32 cellular contexts compared by ENCODE assay signal in genomic region chr10:45647118-45647517, GRCh38.
"Had no signal": no experiment of that assay in that cellular context is flagged by ENCODE, and none has a peak within 500 bp of the region (broad histone marks: within the 10 kb centered on the region; RNA-seq: fewer than 3 reads in every experiment).

No MANE protein-coding gene starts in this region.

- H3K9me3 Mint-ChIP-seq: activated CD8-positive, alpha-beta T cell treated with anti-CD3 and anti-CD28 coated beads for 36 hours; activated naive CD4-positive, alpha-beta T cell treated with anti-CD3 and anti-CD28 coated beads for 36 hours; activated naive CD4-positive, alpha-beta T cell treated with anti-CD3 and anti-CD28 coated beads, Interleukin-2, amount 50 U/mL, for 72 hours; activated T-helper 1 cell treated with anti-CD3 and anti-CD28 coated beads, Interleukin-12 subunit alpha, Interleukin-12 subunit beta, Interleukin-2, Interleukin-4 antibody, amounts not matched to agents 30 ng/mL and 10 ng/mL and 1 ng/mL, durations not matched to agents 14 hours and 24 hours and 36 hours had no signal

- H3K27ac Mint-ChIP-seq: activated CD8-positive, alpha-beta T cell treated with anti-CD3 and anti-CD28 coated beads for 36 hours; activated naive CD4-positive, alpha-beta T cell treated with anti-CD3 and anti-CD28 coated beads for 36 hours; activated naive CD4-positive, alpha-beta T cell treated with anti-CD3 and anti-CD28 coated beads, Interleukin-2, amount 50 U/mL, for 72 hours; activated T-helper 1 cell treated with anti-CD3 and anti-CD28 coated beads, Interleukin-12 subunit alpha, Interleukin-12 subunit beta, Interleukin-2, Interleukin-4 antibody, amounts not matched to agents 30 ng/mL and 10 ng/mL and 1 ng/mL, durations not matched to agents 14 hours and 24 hours and 36 hours had no signal

- ATAC-seq: activated CD8-positive, alpha-beta T cell treated with anti-CD3 and anti-CD28 coated beads for 36 hours; activated naive CD4-positive, alpha-beta T cell treated with anti-CD3 and anti-CD28 coated beads, Interleukin-2, amount 50 U/mL, for 72 hours; K562; Panc1 had no signal

- H3K4me3 Mint-ChIP-seq: activated CD8-positive, alpha-beta T cell treated with anti-CD3 and anti-CD28 coated beads for 36 hours; activated naive CD4-positive, alpha-beta T cell treated with anti-CD3 and anti-CD28 coated beads for 36 hours; activated T-helper 1 cell treated with anti-CD3 and anti-CD28 coated beads, Interleukin-12 subunit alpha, Interleukin-12 subunit beta, Interleukin-2, Interleukin-4 antibody, amounts not matched to agents 30 ng/mL and 10 ng/mL and 1 ng/mL, durations not matched to agents 14 hours and 24 hours and 36 hours had no signal

- H3K4me3 ChIP-seq: K562 had no signal

- H3K27me3 ChIP-seq: brain microvascular endothelial cell had no signal

- H3K36me3 ChIP-seq: brain microvascular endothelial cell, WERI-Rb-1 had no signal

- H3K27me3 Mint-ChIP-seq: activated CD8-positive, alpha-beta T cell treated with anti-CD3 and anti-CD28 coated beads for 36 hours had no signal

- DNase-seq: activated CD4-positive, alpha-beta T cell treated with anti-CD3 and anti-CD28 coated beads for 1 hour; activated CD4-positive, alpha-beta T cell treated with anti-CD3 and anti-CD28 coated beads for 48 hours; activated CD4-positive, CD25-positive, alpha-beta regulatory T cell; activated CD8-positive, alpha-beta T cell treated with anti-CD3 and anti-CD28 coated beads for 36 hours; activated gamma-delta T cell treated with Interleukin-2 at 50 U/mL for 16 hours; activated naive CD4-positive, alpha-beta T cell treated with anti-CD3 and anti-CD28 coated beads for 36 hours; activated T-cell treated with anti-CD3 and anti-CD28 coated beads, Interleukin-2, amount 50 U/mL, for 1 hour; amniotic stem cell; aorta; brain microvascular endothelial cell; IMR-90; NCI-H1092 treated with DMSO at 0.1 percent for 48 hours; NCI-H1417; NCI-H146; NCI-H187; NCI-H2029 treated with DMSO at 0.1 percent for 48 hours; NCI-H2107; NCI-H2171 treated with DMSO at 0.1 percent for 48 hours; NCI-H2227 treated with DMSO at 0.1 percent for 48 hours; NCI-H446 treated with DMSO at 0.1 percent for 48 hours; NCI-H69; NCI-H82; RPMI8226; SW 1271; T-helper 1 cell; T-helper 2 cell; T-helper 9 cell; WERI-Rb-1 had no signal

- H3K27ac ChIP-seq: brain microvascular endothelial cell, WERI-Rb-1 had no signal
